Comparison of ENCODE assay signal across 21 cellular contexts in genomic region chr3:61804782-61805181, GRCh38.
DNase-seq lines count a peak whose midpoint lies in the region; ATAC-seq and TF ChIP-seq lines count a peak whose summit lies in the region.
"Had no signal": no experiment of that assay in that cellular context is flagged by ENCODE, and none has a peak within 500 bp of the region (broad histone marks: within the 10 kb centered on the region; RNA-seq: fewer than 3 reads in every experiment).

No MANE protein-coding gene starts in this region.

- peak overlapping the region in 1 of 5 experiments; percentile 41 for H3K4me3 Mint-ChIP-seq in brain
- H3K4me3 Mint-ChIP-seq in activated CD4-positive, alpha-beta T cell treated with anti-CD3 and anti-CD28 coated beads for 36 hours = no peak overlapping the region
- H3K4me3 Mint-ChIP-seq: activated naive CD4-positive, alpha-beta T cell treated with anti-CD3 and anti-CD28 coated beads, Interleukin-2, amount 10 ng/mL, durations not matched to agents 7 days and 5 days; activated T-cell treated with anti-CD3 and anti-CD28 coated beads, Interleukin-2, amount 50 U/mL, for 72 hours; central memory CD8-positive, alpha-beta T cell; stimulated activated naive CD8-positive, alpha-beta T cell treated with anti-CD3 and anti-CD28 coated beads, Interleukin-15, Interleukin-2, amounts not matched to agents 100 ng/mL and 50 ng/mL, for 24 hours; T-cell had no signal

- H3K27ac ChIP-seq in right atrium auricular region (peak overlapping the region; percentile 52 to 82), parathyroid adenoma (peak overlapping the region; percentile 86), uterus (peak overlapping the region; percentile 53 to 61)
- H3K27ac ChIP-seq: KMS-11, pancreas had no signal

- no peak overlapping the region for H3K4me3 ChIP-seq in right atrium auricular region
- no peak overlapping the region for H3K4me3 ChIP-seq in parathyroid adenoma (ENCODE audit: low read depth, low read length)
- no peak overlapping the region for H3K4me3 ChIP-seq in uterus
- H3K4me3 ChIP-seq: pancreas had no signal

- no peak for TF ChIP-seq POLR2A in uterus (IDR thresholded peaks at IDR 0.05)

- H3K9me3 Mint-ChIP-seq in brain = peaks cover 0 to 2% (median 0%) of the 10 kb centered on the region in 5 experiments
- no peaks in the 10 kb centered on the region for H3K9me3 Mint-ChIP-seq in activated CD4-positive, alpha-beta T cell treated with anti-CD3 and anti-CD28 coated beads for 36 hours (ENCODE audit: low read depth)
- H3K9me3 Mint-ChIP-seq: activated naive CD4-positive, alpha-beta T cell treated with anti-CD3 and anti-CD28 coated beads, Interleukin-2, amount 10 ng/mL, durations not matched to agents 7 days and 5 days; activated T-cell treated with anti-CD3 and anti-CD28 coated beads, Interleukin-2, amount 50 U/mL, for 72 hours; central memory CD8-positive, alpha-beta T cell; stimulated activated naive CD8-positive, alpha-beta T cell treated with anti-CD3 and anti-CD28 coated beads, Interleukin-15, Interleukin-2, amounts not matched to agents 100 ng/mL and 50 ng/mL, for 24 hours; T-cell had no signal

- H2AFZ ChIP-seq in parathyroid adenoma = peak overlapping the region; percentile 4

- H3K9ac ChIP-seq in parathyroid adenoma = no peak overlapping the region
- H3K9ac ChIP-seq: KMS-11 had no signal

- TF ChIP-seq CTCF in right atrium auricular region (IDR thresholded peaks at IDR 0.05) (no peak), brain (conservative IDR thresholded peaks at IDR 0.05) (no peak), parathyroid adenoma (IDR thresholded peaks at IDR 0.05) (no peak), uterus (IDR thresholded peaks at IDR 0.05) (no peak)

- peaks cover 6% of the 10 kb centered on the region for H3K36me3 Mint-ChIP-seq in brain
- no peaks in the 10 kb centered on the region for H3K36me3 Mint-ChIP-seq in activated CD4-positive, alpha-beta T cell treated with anti-CD3 and anti-CD28 coated beads for 36 hours (ENCODE audit: low read depth)
- H3K36me3 Mint-ChIP-seq: activated naive CD4-positive, alpha-beta T cell treated with anti-CD3 and anti-CD28 coated beads, Interleukin-2, amount 10 ng/mL, durations not matched to agents 7 days and 5 days; naive thymus-derived CD8-positive, alpha-beta T cell; T-cell had no signal

- intact Hi-C loops in left ventricle myocardium superior (cut with micrococcal nuclease) (no loop called here), uterus (cut with DNase I; ENCODE audit: low total_unique reads) (no loop called here)
- intact Hi-C loops in activated CD4-positive, alpha-beta T cell treated with anti-CD3 and anti-CD28 coated beads for 36 hours (cut with DNase I, micrococcal nuclease) = no loop called here

- POLR2A ChIA-PET in activated CD4-positive, alpha-beta T cell treated with anti-CD3 and anti-CD28 coated beads for 36 hours (lab: Charles Lee) = no interaction called here

- H3K27ac Mint-ChIP-seq in brain = peak overlapping the region in 4 of 5 experiments; percentile 5 to 33 (median 20)
- no peak overlapping the region for H3K27ac Mint-ChIP-seq in activated CD4-positive, alpha-beta T cell treated with anti-CD3 and anti-CD28 coated beads for 36 hours
- H3K27ac Mint-ChIP-seq: activated naive CD4-positive, alpha-beta T cell treated with anti-CD3 and anti-CD28 coated beads, Interleukin-2, amount 10 ng/mL, durations not matched to agents 7 days and 5 days; activated T-cell treated with anti-CD3 and anti-CD28 coated beads, Interleukin-2, amount 50 U/mL, for 72 hours; stimulated activated naive CD8-positive, alpha-beta T cell treated with anti-CD3 and anti-CD28 coated beads, Interleukin-15, Interleukin-2, amounts not matched to agents 100 ng/mL and 50 ng/mL, for 24 hours; T-cell had no signal

- H3K9me3 ChIP-seq in right atrium auricular region (no peaks in the 10 kb centered on the region), parathyroid adenoma (ENCODE audit: control insufficient read depth, low read length) (no peaks in the 10 kb centered on the region), uterus (no peaks in the 10 kb centered on the region)
- H3K9me3 ChIP-seq: pancreas had no signal

- peaks cover 0 to 68% of the 10 kb centered on the region in 2 donors for H3K4me1 ChIP-seq in right atrium auricular region
- H3K4me1 ChIP-seq in parathyroid adenoma = peaks cover 69% of the 10 kb centered on the region
- H3K4me1 ChIP-seq in uterus = peaks cover 0 to 12% of the 10 kb centered on the region in 2 donors

- H3K36me3 ChIP-seq in right atrium auricular region (no peaks in the 10 kb centered on the region), parathyroid adenoma (ENCODE audit: control insufficient read depth, insufficient read depth, low read length) (no peaks in the 10 kb centered on the region), uterus (no peaks in the 10 kb centered on the region)
- H3K36me3 ChIP-seq: pancreas had no signal

- no peak for ATAC-seq in left ventricle myocardium superior
- no peak for ATAC-seq in activated CD4-positive, alpha-beta T cell treated with anti-CD3 and anti-CD28 coated beads for 36 hours
- ATAC-seq in HG03139 (IDR thresholded peaks at IDR 0.05; ENCODE audit: unreplicated experiment) = no peak
- ATAC-seq in GM19452 (IDR thresholded peaks at IDR 0.05; ENCODE audit: unreplicated experiment) = no peak
- ATAC-seq: naive thymus-derived CD8-positive, alpha-beta T cell; T-cell had no signal

- H3K27me3 Mint-ChIP-seq in brain = no peaks in the 10 kb centered on the region
- H3K27me3 Mint-ChIP-seq in activated CD4-positive, alpha-beta T cell treated with anti-CD3 and anti-CD28 coated beads for 36 hours = no peaks in the 10 kb centered on the region
- H3K27me3 Mint-ChIP-seq: activated naive CD4-positive, alpha-beta T cell treated with anti-CD3 and anti-CD28 coated beads, Interleukin-2, amount 10 ng/mL, durations not matched to agents 7 days and 5 days; central memory CD8-positive, alpha-beta T cell; stimulated activated naive CD8-positive, alpha-beta T cell treated with anti-CD3 and anti-CD28 coated beads, Interleukin-15, Interleukin-2, amounts not matched to agents 100 ng/mL and 50 ng/mL, for 24 hours; T-cell had no signal

- H3K4me2 ChIP-seq in parathyroid adenoma (ENCODE audit: low read length) = no peak overlapping the region
- H3K4me2 ChIP-seq: KMS-11 had no signal

- DNase-seq in right atrium auricular region (ENCODE audit: low spot score) = no peak
- no peak for DNase-seq in left ventricle myocardium superior
- DNase-seq in uterus = no peak
- DNase-seq in activated CD4-positive, alpha-beta T cell treated with anti-CD3 and anti-CD28 coated beads for 36 hours = no peak
- DNase-seq: ACHN; activated naive CD4-positive, alpha-beta T cell treated with anti-CD3 and anti-CD28 coated beads, Interleukin-2, amount 10 ng/mL, durations not matched to agents 7 days and 5 days; activated T-cell treated with anti-CD3 and anti-CD28 coated beads, Interleukin-2, amount 50 U/mL, for 72 hours; anterior cingulate cortex; DMS79; GOT3; naive thymus-derived CD8-positive, alpha-beta T cell; NCI-H510A; pancreas; T-cell had no signal

- H3K4me1 Mint-ChIP-seq in brain = peaks cover 76% of the 10 kb centered on the region
- no peaks in the 10 kb centered on the region for H3K4me1 Mint-ChIP-seq in activated CD4-positive, alpha-beta T cell treated with anti-CD3 and anti-CD28 coated beads for 36 hours
- H3K4me1 Mint-ChIP-seq: activated naive CD4-positive, alpha-beta T cell treated with anti-CD3 and anti-CD28 coated beads, Interleukin-2, amount 10 ng/mL, durations not matched to agents 7 days and 5 days; central memory CD8-positive, alpha-beta T cell; T-cell had no signal

- H3K27me3 ChIP-seq in right atrium auricular region (no peaks in the 10 kb centered on the region), parathyroid adenoma (ENCODE audit: control insufficient read depth, insufficient read depth, low read length) (no peaks in the 10 kb centered on the region), uterus (no peaks in the 10 kb centered on the region)
- H3K27me3 ChIP-seq: pancreas had no signal

- CTCF ChIA-PET in activated CD4-positive, alpha-beta T cell treated with anti-CD3 and anti-CD28 coated beads for 36 hours (lab: Charles Lee) = no interaction called here

- H3K79me2 ChIP-seq in parathyroid adenoma = peaks cover 26% of the 10 kb centered on the region
